ENCODE assay signal across 15 cellular contexts in genomic region chr7:37476881-37477280, GRCh38. TPM values are rescaled to one million over a fixed set of nuclear protein-coding genes. Genes with fewer than 3 reads are reported as not detected.
DNase-seq lines count a peak whose midpoint lies in the region; ATAC-seq and TF ChIP-seq lines count a peak whose summit lies in the region.
"Had no signal": no experiment of that assay in that cellular context is flagged by ENCODE, and none has a peak within 500 bp of the region (broad histone marks: within the 10 kb centered on the region; RNA-seq: fewer than 3 reads in every experiment).

No MANE protein-coding gene starts in this region.

- H3K36me3 ChIP-seq in right lobe of liver (no peaks in the 10 kb centered on the region), spleen (no peaks in the 10 kb centered on the region), Caco-2 (ENCODE audit: control insufficient read depth, insufficient read depth, low read length) (no peaks in the 10 kb centered on the region)
- H3K36me3 ChIP-seq: BE2C had no signal

- H3K9me3 Mint-ChIP-seq in Caco-2 (ENCODE audit: unreplicated experiment) = no peaks in the 10 kb centered on the region
- H3K9me3 Mint-ChIP-seq: GM23338, IgD-negative memory B cell had no signal

- WGBS in right lobe of liver (ENCODE audit: insufficient coverage, low coverage, low lambda C conversion rate, missing lambda C conversion rate) = no CpG with 5 or more reads among the region's 3 CpGs
- 74 to 95% (median 78%) methylated on average over 3 of the region's 3 CpGs for WGBS in spleen, 5 donors

- DNase-seq in globus pallidus (ENCODE audit: low spot score) (peak; percentile 34), right lobe of liver (no peak), spleen (no peak), Caco-2 (no peak), SIG-M5 treated with dmso at 0.1 percent for 504 hours (lab: John Stamatoyannopoulos, UW; ENCODE audit: unreplicated experiment) (no peak)
- DNase-seq: ACHN; BE2C; CD4-positive, CD25-positive, alpha-beta regulatory T cell; CD8-positive, alpha-beta memory T cell; COR-L47; HCEC 1CT had no signal

- H3K9me3 ChIP-seq in right lobe of liver (no peaks in the 10 kb centered on the region), spleen (no peaks in the 10 kb centered on the region), Caco-2 (no peaks in the 10 kb centered on the region; the same call in 1 of the 2 replicates)
- H3K9me3 ChIP-seq: BE2C had no signal

- no peak for TF ChIP-seq CTCF in right lobe of liver (IDR thresholded peaks at IDR 0.05)
- no peak for TF ChIP-seq CTCF in spleen (IDR thresholded peaks at IDR 0.05 in 8 of 11, conservative IDR thresholded peaks at IDR 0.05 in 3 of 11)
- no peak for TF ChIP-seq CTCF in Caco-2 (IDR thresholded peaks at IDR 0.05; ENCODE audit: insufficient read depth in 1 of 2, low read depth in 1 of 2, low read length in 1 of 2, severe bottlenecking in 1 of 2, unreplicated experiment in 1 of 2)

- POLR2A ChIA-PET in Caco-2 (lab: Charles Lee) = no interaction called here

- no peak overlapping the region for H3K4me3 ChIP-seq in right lobe of liver
- no peak overlapping the region for H3K4me3 ChIP-seq in spleen
- no peak overlapping the region for H3K4me3 ChIP-seq in Caco-2 (ENCODE audit: low read depth, low read length)
- H3K4me3 ChIP-seq: GM23338 had no signal

- CTCF ChIA-PET in Caco-2 (lab: Charles Lee) = no interaction called here

- H3K36me3 Mint-ChIP-seq in Caco-2 (ENCODE audit: insufficient read depth, unreplicated experiment) = no peaks in the 10 kb centered on the region
- H3K36me3 Mint-ChIP-seq: CD4-positive, CD25-positive, alpha-beta regulatory T cell; IgD-negative memory B cell had no signal

- H3K27ac Mint-ChIP-seq in Caco-2 (ENCODE audit: unreplicated experiment) = no peak overlapping the region
- H3K27ac Mint-ChIP-seq: CD4-positive, CD25-positive, alpha-beta regulatory T cell; CD8-positive, alpha-beta memory T cell; GM23338; IgD-negative memory B cell had no signal

- H3K27ac ChIP-seq in right lobe of liver = no peak overlapping the region
- peak overlapping the region in 5 of 8 donors; percentile 12 to 35 (median 25) for H3K27ac ChIP-seq in spleen

- H3K4me3 Mint-ChIP-seq in Caco-2 (ENCODE audit: unreplicated experiment) = no peak overlapping the region
- H3K4me3 Mint-ChIP-seq: CD4-positive, CD25-positive, alpha-beta regulatory T cell; CD8-positive, alpha-beta memory T cell; GM23338; IgD-negative memory B cell had no signal

- ATAC-seq in right lobe of liver = peak; percentile 30 to 69 (median 50)
- no peak for ATAC-seq in HG02973 (IDR thresholded peaks at IDR 0.05; ENCODE audit: unreplicated experiment)
- no peak for ATAC-seq in HG03045 (IDR thresholded peaks at IDR 0.05; ENCODE audit: unreplicated experiment)
- ATAC-seq: GM23338 had no signal

- no peaks in the 10 kb centered on the region for H3K4me1 ChIP-seq in right lobe of liver
- H3K4me1 ChIP-seq in spleen = peaks cover 0 to 21% (median 11%) of the 10 kb centered on the region in 6 donors
- no peaks in the 10 kb centered on the region for H3K4me1 ChIP-seq in Caco-2
- H3K4me1 ChIP-seq: BE2C had no signal

- H3K27me3 ChIP-seq in right lobe of liver (no peaks in the 10 kb centered on the region), spleen (replicated peaks in 1 of 7) (no peaks in the 10 kb centered on the region), Caco-2 (replicated peaks; ENCODE audit: control insufficient read depth, insufficient read depth, low read length) (no peaks in the 10 kb centered on the region)
- H3K27me3 ChIP-seq: BE2C had no signal

- H3K4me1 Mint-ChIP-seq in Caco-2 (ENCODE audit: low read depth, unreplicated experiment) = no peaks in the 10 kb centered on the region
- H3K4me1 Mint-ChIP-seq: CD8-positive, alpha-beta memory T cell had no signal

- peaks cover 13% of the 10 kb centered on the region for H3K27me3 Mint-ChIP-seq in Caco-2 (ENCODE audit: insufficient read depth, unreplicated experiment)

- intact Hi-C loops in right lobe of liver (cut with DNase I) (no loop called here), spleen (cut with DNase I; ENCODE audit: low total_unique reads) (no loop called here), Caco-2 (cut with micrococcal nuclease; ENCODE audit: unreplicated experiment) (no loop called here)

- TF ChIP-seq POLR2A in right lobe of liver (IDR thresholded peaks at IDR 0.05) (no peak), spleen (IDR thresholded peaks at IDR 0.05) (no peak)

- BruUV-seq in Caco-2 (replicated peaks; lab: Mats Ljungman, UMichigan) = no TSS peak

RNA-seq across cellular contexts. Expression of gene ELMO1, which starts 28.2 kb away (rescaled TPM):
- total RNA-seq in right lobe of liver (10 to 100 TPM; 18.4 to 55.4 (median 25.1) TPM), spleen (100 to 1,000 TPM; 137 to 494 (median 229) TPM), Caco-2 (2022) (0.14 and 1.1 TPM in 2 replicates)
- polyA plus RNA-seq in spleen = 10 to 100 TPM; 26.0 to 39.4 (median 26.5) TPM

Comparison
In these comparisons a context has a peak if more than half of its experiments do, and no peak if none do; other contexts are left out.
1. ATAC-seq: peak in right lobe of liver (4 of 4); none in HG02973 (single experiment) and HG03045 (single experiment).
2. H3K27ac ChIP-seq: peak in spleen (5 of 8); none in right lobe of liver (0 of 3).